In the genomic region with DNA sequence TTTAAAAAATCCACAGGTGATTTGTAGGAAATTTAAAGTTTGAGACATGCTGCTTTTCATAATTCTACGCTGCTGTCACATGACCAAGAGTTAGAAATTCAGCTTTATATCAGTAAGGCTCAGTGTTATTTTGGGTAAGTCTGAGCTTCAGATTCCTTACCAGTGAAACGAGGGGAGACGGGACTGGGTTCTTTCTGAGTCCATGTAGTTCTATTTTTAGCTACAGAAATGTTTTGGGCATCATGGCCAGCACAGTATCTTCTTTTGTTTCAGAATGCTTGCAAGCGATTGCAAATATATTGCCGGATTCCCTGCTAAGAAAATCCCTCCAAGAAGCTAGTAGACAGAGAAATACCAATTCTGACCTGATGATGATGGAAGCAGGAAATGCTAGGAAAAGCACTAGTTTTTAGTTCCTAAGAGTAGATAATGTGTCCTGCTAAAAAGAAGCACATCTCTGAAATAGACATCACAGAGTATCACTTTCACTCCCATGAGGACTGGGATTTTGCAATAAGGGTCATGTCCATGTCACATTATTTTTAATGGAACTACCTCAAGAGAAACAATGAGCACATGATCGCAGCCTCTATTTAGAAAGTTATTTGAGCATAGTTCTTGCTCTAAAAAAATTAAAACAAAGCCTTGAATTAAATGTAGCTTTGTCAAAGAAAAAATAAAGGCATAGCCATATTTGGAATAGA, we compare ENCODE assay signal across 22 cellular contexts. TPM values are rescaled to one million over a fixed set of nuclear protein-coding genes. Genes with fewer than 3 reads are reported as not detected.
"Had no signal": no experiment of that assay in that cellular context is flagged by ENCODE, and none has a peak within 500 bp of the region (broad histone marks: within the 10 kb centered on the region; RNA-seq: fewer than 3 reads in every experiment).

No MANE protein-coding gene starts in this region.

- H3K9me3 ChIP-seq: colonic mucosa, heart right ventricle, SK-N-SH had no signal

- H3K27ac ChIP-seq: colonic mucosa, parathyroid adenoma had no signal

- H3K4me3 ChIP-seq: colonic mucosa, heart right ventricle, smooth muscle cell had no signal

- H3K27me3 ChIP-seq: colonic mucosa had no signal

- H3K36me3 ChIP-seq: colonic mucosa, heart right ventricle had no signal

- DNase-seq: activated CD4-positive, alpha-beta memory T cell treated with anti-CD3 and anti-CD28 coated beads, Interleukin-2, amount 10 ng/mL, durations not matched to agents 7 days and 5 days; activated CD4-positive, alpha-beta T cell treated with anti-CD3 and anti-CD28 coated beads for 48 hours; activated CD4-positive, CD25-positive, alpha-beta regulatory T cell; activated CD8-positive, alpha-beta memory T cell treated with anti-CD3 and anti-CD28 coated beads, Interleukin-2, amount 10 ng/mL, durations not matched to agents 7 days and 5 days; amniotic stem cell; central memory CD4-positive, alpha-beta T cell; colonic mucosa; erythroblast; immature natural killer cell; mesenchymal stem cell; natural killer cell; retina; SK-N-SH; stimulated activated CD4-positive, alpha-beta T cell treated with anti-CD3 and anti-CD28 coated beads, Interleukin-4, amount 100 ng/mL, for 1 hour; T-cell; T-helper 9 cell had no signal

- ATAC-seq: activated CD8-positive, alpha-beta memory T cell treated with anti-CD3 and anti-CD28 coated beads, Interleukin-2, amount 10 ng/mL, durations not matched to agents 7 days and 5 days; natural killer cell; T-cell had no signal

- H3K4me1 ChIP-seq: colonic mucosa, parathyroid adenoma had no signal

RNA-seq across cellular contexts. Expression of gene ATP1B4, which starts 10.9 kb away (rescaled TPM):
- total RNA-seq: activated CD4-positive, alpha-beta memory T cell treated with anti-CD3 and anti-CD28 coated beads, Interleukin-2, amount 10 ng/mL, durations not matched to agents 7 days and 5 days; activated CD8-positive, alpha-beta memory T cell treated with anti-CD3 and anti-CD28 coated beads, Interleukin-2, amount 10 ng/mL, durations not matched to agents 7 days and 5 days; colonic mucosa; lower leg skin; mucosa of gallbladder; natural killer cell; smooth muscle cell; T-cell; ureter had no signal
- polyA plus RNA-seq: heart right ventricle, immature natural killer cell, SK-N-SH, smooth muscle cell had no signal
